ENCODE assay signal across 27 cellular contexts in genomic region chr3:144552642-144553041, GRCh38.
"Had no signal": no experiment of that assay in that cellular context is flagged by ENCODE, and none has a peak within 500 bp of the region (broad histone marks: within the 10 kb centered on the region; RNA-seq: fewer than 3 reads in every experiment).

No MANE protein-coding gene starts in this region.

- H3K27ac ChIP-seq: ascending aorta, body of pancreas, SJSA1 had no signal

- H3K9me3 Mint-ChIP-seq: activated naive CD4-positive, alpha-beta T cell treated with anti-CD3 and anti-CD28 coated beads, Interleukin-2, amount 50 U/mL, for 24 hours; activated T-cell treated with anti-CD3 and anti-CD28 coated beads, Interleukin-2, amount 50 U/mL, for 24 hours; activated T-helper 1 cell treated with anti-CD3 and anti-CD28 coated beads, Interleukin-12 subunit alpha, Interleukin-12 subunit beta, Interleukin-2, Interleukin-4 antibody, amounts not matched to agents 30 ng/mL and 10 ng/mL and 1 ng/mL, durations not matched to agents 14 hours and 24 hours and 36 hours; T-helper 1 cell treated with Interleukin-12 subunit alpha and Interleukin-12 subunit beta and Interleukin-4 antibody, amounts not matched to agents 30 μg/mL and 1 μg/mL, for 36 hours had no signal

- H3K27me3 ChIP-seq: ascending aorta, body of pancreas, SJSA1 had no signal

- DNase-seq: activated CD4-positive, alpha-beta T cell treated with anti-CD3 and anti-CD28 coated beads for 48 hours; activated CD4-positive, alpha-beta T cell treated with anti-CD3 and anti-CD28 coated beads, Interleukin-2, amount 50 U/mL, for 4 hours; activated CD4-positive, CD25-positive, alpha-beta regulatory T cell treated with anti-CD3 and anti-CD28 coated beads, Interleukin-2, amount 50 U/mL, for 72 hours; activated CD8-positive, alpha-beta memory T cell treated with anti-CD3 and anti-CD28 coated beads, Interleukin-2, amount 10 ng/mL, durations not matched to agents 7 days and 5 days; activated effector memory CD4-positive, alpha-beta T cell treated with Interleukin-2 at 50 U/mL for 16 hours; activated naive CD4-positive, alpha-beta T cell; activated T-cell treated with anti-CD3 and anti-CD28 coated beads, Interleukin-2, amount 50 U/mL, for 24 hours; amniotic stem cell; body of pancreas; central memory CD4-positive, alpha-beta T cell; KBM-7; NCI-H1092; NCI-H1436; NCI-H187 treated with DMSO at 0.1 percent for 48 hours; NCI-H2171; NCI-H2227 treated with DMSO at 0.1 percent for 48 hours; NCI-H446 treated with DMSO at 0.1 percent for 48 hours; NCI-H524 treated with DMSO at 0.1 percent for 48 hours; NCI-H774; NK-92 treated with Interleukin-12 subunit alpha and Interleukin-12 subunit beta, amount 100 ng/mL, for 24 hours; SHP77 had no signal

- ATAC-seq: activated CD8-positive, alpha-beta memory T cell treated with anti-CD3 and anti-CD28 coated beads, Interleukin-2, amount 10 ng/mL, durations not matched to agents 7 days and 5 days; body of pancreas had no signal

- H3K4me3 ChIP-seq: ascending aorta, body of pancreas, SJSA1 had no signal

- H3K4me1 Mint-ChIP-seq: activated CD8-positive, alpha-beta memory T cell treated with anti-CD3 and anti-CD28 coated beads, Interleukin-2, amount 10 ng/mL, durations not matched to agents 7 days and 5 days; activated naive CD4-positive, alpha-beta T cell treated with anti-CD3 and anti-CD28 coated beads, Interleukin-2, amount 50 U/mL, for 24 hours had no signal

- H3K4me1 ChIP-seq: ascending aorta, body of pancreas, SJSA1 had no signal

- H3K4me3 Mint-ChIP-seq: activated CD8-positive, alpha-beta memory T cell treated with anti-CD3 and anti-CD28 coated beads, Interleukin-2, amount 10 ng/mL, durations not matched to agents 7 days and 5 days; activated naive CD4-positive, alpha-beta T cell treated with anti-CD3 and anti-CD28 coated beads, Interleukin-2, amount 50 U/mL, for 24 hours; activated T-cell treated with anti-CD3 and anti-CD28 coated beads, Interleukin-2, amount 50 U/mL, for 24 hours; activated T-helper 1 cell treated with anti-CD3 and anti-CD28 coated beads, Interleukin-12 subunit alpha, Interleukin-12 subunit beta, Interleukin-2, Interleukin-4 antibody, amounts not matched to agents 30 ng/mL and 10 ng/mL and 1 ng/mL, durations not matched to agents 14 hours and 24 hours and 36 hours; T-helper 1 cell treated with Interleukin-12 subunit alpha and Interleukin-12 subunit beta and Interleukin-4 antibody, amounts not matched to agents 30 μg/mL and 1 μg/mL, for 36 hours; WTC11 had no signal

- H3K27ac Mint-ChIP-seq: activated CD8-positive, alpha-beta memory T cell treated with anti-CD3 and anti-CD28 coated beads, Interleukin-2, amount 10 ng/mL, durations not matched to agents 7 days and 5 days; activated naive CD4-positive, alpha-beta T cell treated with anti-CD3 and anti-CD28 coated beads, Interleukin-2, amount 50 U/mL, for 24 hours; activated T-cell treated with anti-CD3 and anti-CD28 coated beads, Interleukin-2, amount 50 U/mL, for 24 hours; activated T-helper 1 cell treated with anti-CD3 and anti-CD28 coated beads, Interleukin-12 subunit alpha, Interleukin-12 subunit beta, Interleukin-2, Interleukin-4 antibody, amounts not matched to agents 30 ng/mL and 10 ng/mL and 1 ng/mL, durations not matched to agents 14 hours and 24 hours and 36 hours; T-helper 1 cell treated with Interleukin-12 subunit alpha and Interleukin-12 subunit beta and Interleukin-4 antibody, amounts not matched to agents 30 μg/mL and 1 μg/mL, for 36 hours; WTC11 had no signal

- H3K36me3 ChIP-seq: ascending aorta, SJSA1 had no signal

- H3K36me3 Mint-ChIP-seq: activated CD8-positive, alpha-beta memory T cell treated with anti-CD3 and anti-CD28 coated beads, Interleukin-2, amount 10 ng/mL, durations not matched to agents 7 days and 5 days; activated naive CD4-positive, alpha-beta T cell treated with anti-CD3 and anti-CD28 coated beads, Interleukin-2, amount 50 U/mL, for 24 hours; WTC11 had no signal

- H3K9me3 ChIP-seq: ascending aorta, body of pancreas, SJSA1 had no signal

- H3K27me3 Mint-ChIP-seq: activated CD8-positive, alpha-beta memory T cell treated with anti-CD3 and anti-CD28 coated beads, Interleukin-2, amount 10 ng/mL, durations not matched to agents 7 days and 5 days; activated T-cell treated with anti-CD3 and anti-CD28 coated beads, Interleukin-2, amount 50 U/mL, for 24 hours had no signal
